Comparison of ENCODE assay signal across 8 cellular contexts in genomic region chr1:46735708-46736324, GRCh38. TPM values are rescaled to one million over a fixed set of nuclear protein-coding genes. Genes with fewer than 3 reads are reported as not detected.
DNase-seq lines count a peak whose midpoint lies in the region; ATAC-seq, FAIRE-seq and TF ChIP-seq lines count a peak whose summit lies in the region.

No MANE protein-coding gene starts in this region.

- H3K27ac Mint-ChIP-seq in astrocyte (ENCODE audit: unreplicated experiment), result no peak overlapping the region

- no peak overlapping the region for H3K4me3 Mint-ChIP-seq in astrocyte (ENCODE audit: unreplicated experiment)

- peak; percentile 58 for TF ChIP-seq CTCF in LNCAP (IDR thresholded peaks at IDR 0.05)
- TF ChIP-seq CTCF in astrocyte (IDR thresholded peaks at IDR 0.05; ENCODE audit: insufficient read depth, low read depth, low read length), result peak; percentile 30
- TF ChIP-seq CTCF in kidney epithelial cell (IDR thresholded peaks at IDR 0.05; ENCODE audit: insufficient read depth, low read length, poor library complexity, severe bottlenecking), result peak; percentile 56

- DNase-seq in Daoy (ENCODE audit: low read depth), result peak; percentile 39
- DNase-seq in astrocyte (ENCODE audit: low read depth), result peak; percentile 42
- DNase-seq in kidney epithelial cell (ENCODE audit: low read depth), result no peak
- DNase-seq in hippocampal formation (lab: John Stamatoyannopoulos, UW), result no peak
- DNase-seq in GF-D8 (lab: John Stamatoyannopoulos, UW), result no peak
- DNase-seq in DMS114 treated with DMSO at 0.1 percent for 48 hours (lab: John Stamatoyannopoulos, UW; ENCODE audit: unreplicated experiment), result no peak

- H3K4me1 ChIP-seq in astrocyte (ENCODE audit: insufficient read depth, low read length), result no peaks in the 10 kb centered on the region

- no peaks in the 10 kb centered on the region for H3K9me3 ChIP-seq in astrocyte (ENCODE audit: insufficient read depth, low read depth, low read length)

- H3K27me3 Mint-ChIP-seq in astrocyte (ENCODE audit: low read depth, unreplicated experiment), result peaks cover 25% of the 10 kb centered on the region

- H3K36me3 ChIP-seq in astrocyte (ENCODE audit: insufficient read depth, low read length), result no peaks in the 10 kb centered on the region
- no peaks in the 10 kb centered on the region for H3K36me3 ChIP-seq in kidney epithelial cell (ENCODE audit: control insufficient read depth, insufficient read depth, low read length)

- no peaks in the 10 kb centered on the region for H3K79me2 ChIP-seq in astrocyte (ENCODE audit: insufficient read depth, low read length)

- no peaks in the 10 kb centered on the region for H4K20me1 ChIP-seq in astrocyte (ENCODE audit: insufficient read depth, low read length)

- H3K36me3 Mint-ChIP-seq in astrocyte (ENCODE audit: low read depth, unreplicated experiment), result no peaks in the 10 kb centered on the region

- no peaks in the 10 kb centered on the region for H3K27me3 ChIP-seq in astrocyte (ENCODE audit: insufficient read depth, low read length)
- H3K27me3 ChIP-seq in kidney epithelial cell (ENCODE audit: control insufficient read depth, insufficient read depth, low read length), result no peaks in the 10 kb centered on the region

- H3K4me2 ChIP-seq in astrocyte (ENCODE audit: low read length), result no peak overlapping the region

- ATAC-seq in GM18502 (IDR thresholded peaks at IDR 0.05; ENCODE audit: poor library complexity, unreplicated experiment), result no peak

- H3K9me3 Mint-ChIP-seq in astrocyte (ENCODE audit: unreplicated experiment), result peaks cover 6% of the 10 kb centered on the region

- peak; percentile 71 for FAIRE-seq in astrocyte (lab: Jason Lieb, UNC)

- H3K27ac ChIP-seq in astrocyte (ENCODE audit: low read depth, low read length), result no peak overlapping the region

- H3K4me3 ChIP-seq in astrocyte (ENCODE audit: insufficient read depth, low read depth, low read length) (no peak overlapping the region), kidney epithelial cell (ENCODE audit: low read depth, low read length) (no peak overlapping the region)

- H3K9ac ChIP-seq in astrocyte (ENCODE audit: low read length), result no peak overlapping the region

- H2AFZ ChIP-seq in astrocyte (ENCODE audit: low read depth, low read length), result no peak overlapping the region

- no peaks in the 10 kb centered on the region for H3K4me1 Mint-ChIP-seq in astrocyte (ENCODE audit: low read depth, unreplicated experiment)

RNA-seq across cellular contexts. Expression of gene EFCAB14, which starts 16.9 kb away (rescaled TPM):
- total RNA-seq in Daoy (2014; rRNA removed; shearing (Covaris generic)), result 34.3 and 45.9 TPM in 2 replicates
- total RNA-seq in astrocyte, result 47.3 and 50.7 TPM in 2 replicates
- total RNA-seq in kidney epithelial cell, result 57.3 and 64.4 TPM in 2 replicates

Comparison
In these comparisons a context has a peak if more than half of its experiments do, and no peak if none do; other contexts are left out.
1. DNase-seq: peak in Daoy (single experiment) and astrocyte (single experiment); none in kidney epithelial cell (single experiment), hippocampal formation (0 of 2), GF-D8 (single experiment) and DMS114 treated with DMSO at 0.1 percent for 48 hours (single experiment).
2. Peak in every context shown above with its lines, with median percentiles within 50 percentile points of each other: CTCF ChIP-seq.